In genomic region chr5:56302027-56302426, GRCh38 we compare ENCODE assay signal across 33 cellular contexts.
DNase-seq lines count a peak whose midpoint lies in the region; ATAC-seq, FAIRE-seq and TF ChIP-seq lines count a peak whose summit lies in the region.
"Had no signal": no experiment of that assay in that cellular context is flagged by ENCODE, and none has a peak within 500 bp of the region (broad histone marks: within the 10 kb centered on the region; RNA-seq: fewer than 3 reads in every experiment).

No MANE protein-coding gene starts in this region.

- H3K9me3 ChIP-seq in HepG2 (ENCODE audit: low read length) (peaks cover 11% of the 10 kb centered on the region), right lobe of liver (no peaks in the 10 kb centered on the region), RWPE2 (ENCODE audit: severe bottlenecking) (no peaks in the 10 kb centered on the region), prostate gland (no peaks in the 10 kb centered on the region)
- H3K9me3 ChIP-seq: ovary, suprapubic skin, upper lobe of left lung had no signal

- no TSS peak for BruUV-seq in HepG2 (replicated peaks; lab: Mats Ljungman, UMichigan)

- H3K27ac ChIP-seq in HepG2 (ENCODE audit: extremely low read length, insufficient read depth, low read length) (no peak overlapping the region), right lobe of liver (no peak overlapping the region), RWPE2 (ENCODE audit: poor library complexity, severe bottlenecking) (peak overlapping the region; percentile 59), prostate gland (no peak overlapping the region)
- H3K27ac ChIP-seq: brain microvascular endothelial cell, ovary, suprapubic skin, upper lobe of left lung had no signal

- H3K9ac ChIP-seq in HepG2 (ENCODE audit: insufficient read depth, low read depth, low read length) = no peak overlapping the region

- TF ChIP-seq RAD21 in HepG2 (CRISPR knock-in tag; IDR thresholded peaks at IDR 0.05) = no peak

- intact Hi-C loops in HepG2 (cut with micrococcal nuclease; ENCODE audit: unreplicated experiment) = no loop called here
- intact Hi-C loops in right lobe of liver (cut with DNase I) = no loop called here
- intact Hi-C loops in prostate gland (cut with DNase I) = no loop called here

- CTCF ChIA-PET in HepG2 (lab: Yijun Ruan, JAX; ENCODE audit: low intra/inter-chr PET ratio, low total read pairs) = interaction anchor here (1.3 kb wide), 1 partner anchor 32 kb away, joined by 4 read pairs; no protein-coding TSS in a partner anchor

- POLR2A ChIA-PET in HepG2 (lab: Yijun Ruan, JAX) = no interaction called here

- H3K4me2 ChIP-seq in HepG2 (ENCODE audit: low read depth, low read length) = no peak overlapping the region
- H3K4me2 ChIP-seq: smooth muscle cell had no signal

- H3K4me3 ChIP-seq in HepG2 (replicated peaks in 1 of 3; ENCODE audit: insufficient read depth in 1 of 3, low read depth in 2 of 3, low read length in 3 of 3) (no peak overlapping the region), right lobe of liver (no peak overlapping the region), RWPE2 (ENCODE audit: severe bottlenecking) (no peak overlapping the region), prostate gland (no peak overlapping the region)
- H3K4me3 ChIP-seq: ovary, smooth muscle cell, suprapubic skin, upper lobe of left lung had no signal

- peak; percentile 17 for DNase-seq in HepG2 (ENCODE audit: low spot score)
- no peak for DNase-seq in right lobe of liver
- DNase-seq in RWPE2 (ENCODE audit: low spot score) = no peak
- DNase-seq in fibroblast of gingiva (ENCODE audit: low read depth) = peak; percentile 32
- no peak for DNase-seq in prostate gland (ENCODE audit: low spot score)
- no peak for DNase-seq in SIG-M5 treated with dmso at 0.1 percent for 504 hours (lab: John Stamatoyannopoulos, UW; ENCODE audit: unreplicated experiment)
- DNase-seq in NCI-H1436 treated with DMSO at 0.1 percent for 48 hours (lab: John Stamatoyannopoulos, UW) = no peak
- DNase-seq: activated B cell treated with CpG ODN at 0.5 μM for 24 hours; activated CD4-positive, alpha-beta T cell treated with anti-CD3 and anti-CD28 coated beads, Interleukin-2, amount 10 ng/mL, durations not matched to agents 7 days and 5 days; activated gamma-delta T cell; activated T-cell treated with anti-CD3 and anti-CD28 coated beads, Interleukin-2, amount 50 U/mL, for 24 hours; brain microvascular endothelial cell; CD4-positive, alpha-beta memory T cell; H9; hypothalamus; KG1; mammary epithelial cell; NCI-H1417 treated with DMSO at 0.1 percent for 48 hours; NCI-H2107; NCI-H446; NCI-H748 treated with DMSO at 0.1 percent for 48 hours; ovary; retina; stimulated activated naive CD4-positive, alpha-beta T cell treated with Interleukin-2 at 50 U/mL for 16 hours; T-cell; upper lobe of left lung had no signal

- in situ Hi-C loops in HepG2 (cut with HindIII; ENCODE audit: extremely low pct_ligation_motif_present, low pct_unique_long_range_greater_than_20kb) = no loop called here

- FAIRE-seq in HepG2 (lab: Jason Lieb, UNC) = no peak
- FAIRE-seq: A204.1, D721Med, GM12892, RCC 7860 had no signal

- H4K20me1 ChIP-seq in HepG2 (ENCODE audit: insufficient read depth, low read length) = no peaks in the 10 kb centered on the region

- H3K27me3 ChIP-seq in HepG2 (ENCODE audit: control insufficient read depth in 1 of 2, insufficient read depth in 2 of 2, low read length in 2 of 2) = no peaks in the 10 kb centered on the region
- H3K27me3 ChIP-seq in right lobe of liver = no peaks in the 10 kb centered on the region
- H3K27me3 ChIP-seq in RWPE2 (ENCODE audit: insufficient read depth, poor library complexity, severe bottlenecking) = no peaks in the 10 kb centered on the region
- H3K27me3 ChIP-seq in prostate gland (replicated peaks; ENCODE audit: insufficient read depth) = no peaks in the 10 kb centered on the region
- H3K27me3 ChIP-seq: brain microvascular endothelial cell, ovary, suprapubic skin, upper lobe of left lung had no signal

- no peak for TF ChIP-seq CTCF in HepG2 (CRISPR knock-in tag; IDR thresholded peaks at IDR 0.05)
- no peak for TF ChIP-seq CTCF in right lobe of liver (IDR thresholded peaks at IDR 0.05)
- TF ChIP-seq CTCF in RWPE2 (IDR thresholded peaks at IDR 0.05; ENCODE audit: poor library complexity, severe bottlenecking) = no peak
- no peak for TF ChIP-seq CTCF in prostate gland (IDR thresholded peaks at IDR 0.05)

- H2AFZ ChIP-seq in HepG2 (ENCODE audit: low read length) = no peak overlapping the region

- H3K36me3 ChIP-seq in HepG2 (replicated peaks in 1 of 2; ENCODE audit: control insufficient read depth in 1 of 2, insufficient read depth in 2 of 2, low read length in 2 of 2) = no peaks in the 10 kb centered on the region
- no peaks in the 10 kb centered on the region for H3K36me3 ChIP-seq in right lobe of liver
- no peaks in the 10 kb centered on the region for H3K36me3 ChIP-seq in RWPE2 (ENCODE audit: low read depth)
- H3K36me3 ChIP-seq in prostate gland = no peaks in the 10 kb centered on the region
- H3K36me3 ChIP-seq: brain microvascular endothelial cell, ovary, suprapubic skin, upper lobe of left lung had no signal

- TF ChIP-seq POLR2A in HepG2 (IDR thresholded peaks at IDR 0.05; ENCODE audit: insufficient read depth in 1 of 2, low read depth in 2 of 2, low read length in 2 of 2) (no peak), right lobe of liver (IDR thresholded peaks at IDR 0.05) (no peak), prostate gland (IDR thresholded peaks at IDR 0.05) (no peak)

- no peak for TF ChIP-seq EP300 in HepG2 (IDR thresholded peaks at IDR 0.05; ENCODE audit: low read depth in 2 of 2, low read length in 2 of 2)
- no peak for TF ChIP-seq EP300 in HepG2 (CRISPR knock-in tag; IDR thresholded peaks at IDR 0.05; ENCODE audit: borderline replicate concordance)

- H3K79me2 ChIP-seq in HepG2 (ENCODE audit: insufficient read depth, low read length) = no peaks in the 10 kb centered on the region

- H3K4me1 ChIP-seq in HepG2 (ENCODE audit: insufficient read depth, low read length) (peaks cover 12% of the 10 kb centered on the region), right lobe of liver (no peaks in the 10 kb centered on the region), RWPE2 (ENCODE audit: insufficient read depth, poor library complexity, severe bottlenecking) (peaks cover 14% of the 10 kb centered on the region), prostate gland (replicated peaks) (no peaks in the 10 kb centered on the region)
- H3K4me1 ChIP-seq: upper lobe of left lung had no signal

- no peak for ATAC-seq in HepG2
- ATAC-seq in right lobe of liver = no peak
- ATAC-seq in RWPE2 (ENCODE audit: low read depth) = no peak
- ATAC-seq in GM19395 (IDR thresholded peaks at IDR 0.05; ENCODE audit: unreplicated experiment) = no peak
- ATAC-seq: T-cell had no signal

TF ChIP-seq in HepG2, 621 proteins besides CTCF, POLR2A, EP300 and RAD21:
- TF ChIP-seq NFE2L2 (IDR thresholded peaks at IDR 0.05; ENCODE audit: low read length) (no peak), GTF3A (CRISPR knock-in tag; conservative IDR thresholded peaks at IDR 0.05) (no peak), KLF16 (CRISPR knock-in tag; IDR thresholded peaks at IDR 0.05) (no peak), ZNF337 (CRISPR knock-in tag; IDR thresholded peaks at IDR 0.05; ENCODE audit: borderline replicate concordance, low read depth) (no peak), FOXP4 (CRISPR knock-in tag; IDR thresholded peaks at IDR 0.05) (no peak), PAF1 (CRISPR knock-in tag; IDR thresholded peaks at IDR 0.05) (no peak), MAZ (IDR thresholded peaks at IDR 0.05; ENCODE audit: borderline replicate concordance, low read depth, low read length) (no peak), MAZ (CRISPR knock-in tag; IDR thresholded peaks at IDR 0.05; ENCODE audit: low read depth) (no peak), NR2C2 (CRISPR knock-in tag; IDR thresholded peaks at IDR 0.05; ENCODE audit: borderline replicate concordance) (no peak), DNMT3B (CRISPR knock-in tag; conservative IDR thresholded peaks at IDR 0.05) (no peak), SALL1 (CRISPR knock-in tag; IDR thresholded peaks at IDR 0.05) (no peak)

Comparison
In these comparisons a context has a peak if more than half of its experiments do, and no peak if none do; other contexts are left out.
1. DNase-seq: peak in HepG2 (single experiment) and fibroblast of gingiva (single experiment); none in right lobe of liver (0 of 3), RWPE2 (single experiment), prostate gland (single experiment), SIG-M5 treated with dmso at 0.1 percent for 504 hours (single experiment) and NCI-H1436 treated with DMSO at 0.1 percent for 48 hours (single experiment).